18 cellular contexts compared by ENCODE assay signal in genomic region chr10:52539463-52539862, GRCh38.
DNase-seq lines count a peak whose midpoint lies in the region; ATAC-seq and TF ChIP-seq lines count a peak whose summit lies in the region.
"Had no signal": no experiment of that assay in that cellular context is flagged by ENCODE, and none has a peak within 500 bp of the region (broad histone marks: within the 10 kb centered on the region; RNA-seq: fewer than 3 reads in every experiment).

No MANE protein-coding gene starts in this region.

- peak; percentile 57 for DNase-seq in ACHN
- DNase-seq in M059J (ENCODE audit: low read depth), result peak; percentile 76
- DNase-seq in choroid plexus epithelial cell (ENCODE audit: low read depth), result peak; percentile 44
- no peak for DNase-seq in GF-D8 (lab: John Stamatoyannopoulos, UW)
- DNase-seq: activated CD4-positive, alpha-beta T cell treated with anti-CD3 and anti-CD28 coated beads for 4 hours; Caco-2; heart left ventricle; left ventricle myocardium superior; NCI-H1436 treated with DMSO at 0.1 percent for 48 hours; NCI-H510A; spleen; T-helper 1 cell had no signal

- ATAC-seq in activated T-helper 17 cell treated with anti-CD3 and anti-CD28 coated beads, Interleukin-2, amount 50 U/mL, for 72 hours (replicated peaks), result no peak
- no peak for ATAC-seq in HG03460 (IDR thresholded peaks at IDR 0.05; ENCODE audit: unreplicated experiment)
- ATAC-seq in GM21515 (IDR thresholded peaks at IDR 0.05; ENCODE audit: unreplicated experiment), result no peak
- ATAC-seq: heart left ventricle, left ventricle myocardium superior had no signal

- H3K36me3 ChIP-seq in mesodermal cell (ENCODE audit: control insufficient read depth, insufficient read depth, low read length), result no peaks in the 10 kb centered on the region
- H3K36me3 ChIP-seq: heart left ventricle, spleen had no signal

- H3K27ac Mint-ChIP-seq in activated T-helper 17 cell treated with anti-CD3 and anti-CD28 coated beads, Interleukin-2, amount 50 U/mL, for 72 hours, result no peak overlapping the region
- H3K27ac Mint-ChIP-seq: IgD-negative memory B cell had no signal

- peaks cover 9% of the 10 kb centered on the region for H3K9me3 Mint-ChIP-seq in activated T-helper 17 cell treated with anti-CD3 and anti-CD28 coated beads, Interleukin-2, amount 50 U/mL, for 72 hours

- H3K4me1 ChIP-seq in mesodermal cell (ENCODE audit: control insufficient read depth, insufficient read depth, low read length, poor library complexity, severe bottlenecking), result peaks cover 31% of the 10 kb centered on the region
- H3K4me1 ChIP-seq: Caco-2, heart left ventricle, spleen had no signal

- 79 to 83% methylated on average over 2 of the region's 2 CpGs for WGBS in mesodermal cell (ENCODE audit: insufficient coverage in 2 of 2), 2 experiments

- TF ChIP-seq CTCF in choroid plexus epithelial cell (conservative IDR thresholded peaks at IDR 0.05; ENCODE audit: low read depth, low read length), result no peak

- no peak overlapping the region for H3K4me3 Mint-ChIP-seq in activated T-helper 17 cell treated with anti-CD3 and anti-CD28 coated beads, Interleukin-2, amount 50 U/mL, for 72 hours
- H3K4me3 Mint-ChIP-seq: brain, IgD-negative memory B cell had no signal

- H3K36me3 Mint-ChIP-seq in activated T-helper 17 cell treated with anti-CD3 and anti-CD28 coated beads, Interleukin-2, amount 50 U/mL, for 72 hours (ENCODE audit: low read depth), result no peaks in the 10 kb centered on the region
- H3K36me3 Mint-ChIP-seq: brain, IgD-negative memory B cell had no signal

- H3K9me3 ChIP-seq in mesodermal cell (ENCODE audit: control insufficient read depth, low read length), result peaks cover 3% of the 10 kb centered on the region

- no peaks in the 10 kb centered on the region for H3K4me1 Mint-ChIP-seq in activated T-helper 17 cell treated with anti-CD3 and anti-CD28 coated beads, Interleukin-2, amount 50 U/mL, for 72 hours
- H3K4me1 Mint-ChIP-seq: IgD-negative memory B cell had no signal

- H3K27ac ChIP-seq in mesodermal cell (ENCODE audit: low read depth, low read length, severe bottlenecking), result peak overlapping the region; percentile 86
- H3K27ac ChIP-seq: heart left ventricle, spleen had no signal

- in situ Hi-C loops in ACHN (cut with HindIII; ENCODE audit: low pct_ligation_motif_present, low pct_unique_long_range_greater_than_20kb, low sequenced_read_pairs), result no loop called here

- H3K4me3 ChIP-seq in choroid plexus epithelial cell (ENCODE audit: low read depth, low read length) (no peak overlapping the region), mesodermal cell (ENCODE audit: extremely low read depth, insufficient read depth, low read length, poor library complexity, severe bottlenecking) (no peak overlapping the region)
- H3K4me3 ChIP-seq: heart left ventricle, spleen had no signal

- no peaks in the 10 kb centered on the region for H3K27me3 Mint-ChIP-seq in activated T-helper 17 cell treated with anti-CD3 and anti-CD28 coated beads, Interleukin-2, amount 50 U/mL, for 72 hours
- H3K27me3 Mint-ChIP-seq: IgD-negative memory B cell had no signal
